Comparison of ENCODE assay signal across 11 cellular contexts in genomic region chrX:107935200-107935599, GRCh38. TPM values are rescaled to one million over a fixed set of nuclear protein-coding genes. Genes with fewer than 3 reads are reported as not detected.
A peak's percentile ranks its signal among the peaks of the same experiment; 100 is the strongest.
DNase-seq lines count a peak whose midpoint lies in the region; ATAC-seq and TF ChIP-seq lines count a peak whose summit lies in the region.
"Had no signal": no experiment of that assay in that cellular context is flagged by ENCODE, and none has a peak within 500 bp of the region (broad histone marks: within the 10 kb centered on the region; RNA-seq: fewer than 3 reads in every experiment).

No MANE protein-coding gene starts in this region.

- H3K9me2 ChIP-seq in hepatocyte (replicated peaks; ENCODE audit: insufficient read depth), result no peaks in the 10 kb centered on the region

- intact Hi-C loops in adrenal gland (cut with DNase I) (no loop called here), Caco-2 (cut with micrococcal nuclease; ENCODE audit: unreplicated experiment) (no loop called here)

- CTCF ChIA-PET in activated CD4-positive, alpha-beta memory T cell treated with anti-CD3 and anti-CD28 coated beads, Interleukin-2, amount 10 ng/mL, durations not matched to agents 7 days and 5 days (lab: Charles Lee), result no interaction called here
- CTCF ChIA-PET in Caco-2 (lab: Charles Lee), result no interaction called here

- POLR2A ChIA-PET in activated CD4-positive, alpha-beta memory T cell treated with anti-CD3 and anti-CD28 coated beads, Interleukin-2, amount 10 ng/mL, durations not matched to agents 7 days and 5 days (lab: Charles Lee), result no interaction called here
- POLR2A ChIA-PET in Caco-2 (lab: Charles Lee), result no interaction called here

- H3K36me3 Mint-ChIP-seq in activated CD4-positive, alpha-beta memory T cell treated with anti-CD3 and anti-CD28 coated beads, Interleukin-2, amount 10 ng/mL, durations not matched to agents 7 days and 5 days (ENCODE audit: low read depth), result no peaks in the 10 kb centered on the region
- H3K36me3 Mint-ChIP-seq in Caco-2 (ENCODE audit: insufficient read depth, unreplicated experiment), result peaks cover 5% of the 10 kb centered on the region

- peak overlapping the region; percentile 74 for H3K4me2 ChIP-seq in hepatocyte

- TF ChIP-seq EP300 in suprapubic skin (IDR thresholded peaks at IDR 0.05), result no peak

- H3K36me3 ChIP-seq in adrenal gland (replicated peaks in 1 of 2) (no peaks in the 10 kb centered on the region), hepatocyte (replicated peaks; ENCODE audit: insufficient read depth, low read depth) (no peaks in the 10 kb centered on the region), suprapubic skin (no peaks in the 10 kb centered on the region), Caco-2 (ENCODE audit: control insufficient read depth, insufficient read depth, low read length) (no peaks in the 10 kb centered on the region)

- H3K27me3 ChIP-seq in adrenal gland, result peaks cover 9% of the 10 kb centered on the region
- H3K27me3 ChIP-seq in hepatocyte, result no peaks in the 10 kb centered on the region
- no peaks in the 10 kb centered on the region for H3K27me3 ChIP-seq in suprapubic skin
- H3K27me3 ChIP-seq in Caco-2 (replicated peaks; ENCODE audit: control insufficient read depth, insufficient read depth, low read length), result no peaks in the 10 kb centered on the region

- TF ChIP-seq POLR2A in adrenal gland (IDR thresholded peaks at IDR 0.05) (no peak), suprapubic skin (IDR thresholded peaks at IDR 0.05) (no peak)

- no peaks in the 10 kb centered on the region for H3K79me2 ChIP-seq in hepatocyte

- ATAC-seq in HG02623 (IDR thresholded peaks at IDR 0.05; ENCODE audit: unreplicated experiment), result no peak

- no peaks in the 10 kb centered on the region for H3K4me1 Mint-ChIP-seq in activated CD4-positive, alpha-beta memory T cell treated with anti-CD3 and anti-CD28 coated beads, Interleukin-2, amount 10 ng/mL, durations not matched to agents 7 days and 5 days
- H3K4me1 Mint-ChIP-seq in Caco-2 (ENCODE audit: low read depth, unreplicated experiment), result no peaks in the 10 kb centered on the region

- peak overlapping the region in 1 of 4 donors; percentile 44 for H3K4me3 ChIP-seq in adrenal gland
- no peak overlapping the region for H3K4me3 ChIP-seq in hepatocyte
- H3K4me3 ChIP-seq in suprapubic skin, result peak overlapping the region; percentile 34
- no peak overlapping the region for H3K4me3 ChIP-seq in Caco-2 (ENCODE audit: low read depth, low read length)

- no peak overlapping the region for H3K4me3 Mint-ChIP-seq in activated CD4-positive, alpha-beta memory T cell treated with anti-CD3 and anti-CD28 coated beads, Interleukin-2, amount 10 ng/mL, durations not matched to agents 7 days and 5 days
- H3K4me3 Mint-ChIP-seq in Caco-2 (ENCODE audit: unreplicated experiment), result no peak overlapping the region

- no TSS peak for BruUV-seq in Caco-2 (replicated peaks; lab: Mats Ljungman, UMichigan)

- no peaks in the 10 kb centered on the region for H3K9me3 ChIP-seq in adrenal gland (replicated peaks in 1 of 3)
- no peaks in the 10 kb centered on the region for H3K9me3 ChIP-seq in hepatocyte (ENCODE audit: low read depth)
- no peaks in the 10 kb centered on the region for H3K9me3 ChIP-seq in suprapubic skin
- no peaks in the 10 kb centered on the region for H3K9me3 ChIP-seq in Caco-2

- no peaks in the 10 kb centered on the region for H3K4me1 ChIP-seq in adrenal gland (replicated peaks in 1 of 2)
- no peaks in the 10 kb centered on the region for H3K4me1 ChIP-seq in hepatocyte (ENCODE audit: insufficient read depth)
- no peaks in the 10 kb centered on the region for H3K4me1 ChIP-seq in suprapubic skin
- no peaks in the 10 kb centered on the region for H3K4me1 ChIP-seq in Caco-2

- no peak overlapping the region for H3K27ac Mint-ChIP-seq in activated CD4-positive, alpha-beta memory T cell treated with anti-CD3 and anti-CD28 coated beads, Interleukin-2, amount 10 ng/mL, durations not matched to agents 7 days and 5 days
- H3K27ac Mint-ChIP-seq in Caco-2 (ENCODE audit: unreplicated experiment), result no peak overlapping the region

- WGBS in adrenal gland, 4 donors, result 27 to 50% (median 44%) methylated on average over 7 of the region's 7 CpGs
- WGBS in hepatocyte (ENCODE audit: low lambda C conversion rate, missing lambda C conversion rate), result 79% methylated on average over 7 of the region's 7 CpGs
- WGBS in suprapubic skin, result 32% methylated on average over 7 of the region's 7 CpGs

- H2AFZ ChIP-seq in hepatocyte, result no peak overlapping the region

- H4K20me1 ChIP-seq in hepatocyte (ENCODE audit: insufficient read depth, poor library complexity, severe bottlenecking), result no peaks in the 10 kb centered on the region

- TF ChIP-seq CTCF in adrenal gland (IDR thresholded peaks at IDR 0.05), result no peak
- no peak for TF ChIP-seq CTCF in hepatocyte (IDR thresholded peaks at IDR 0.05; ENCODE audit: poor library complexity)
- no peak for TF ChIP-seq CTCF in suprapubic skin (IDR thresholded peaks at IDR 0.05)
- no peak for TF ChIP-seq CTCF in Caco-2 (IDR thresholded peaks at IDR 0.05; ENCODE audit: insufficient read depth in 1 of 2, low read depth in 1 of 2, low read length in 1 of 2, severe bottlenecking in 1 of 2, unreplicated experiment in 1 of 2)

- DNase-seq in NCI-H510A treated with DMSO at 0.1 percent for 48 hours (lab: John Stamatoyannopoulos, UW), result peak; percentile 0
- no peak for DNase-seq in NCI-H510A (lab: John Stamatoyannopoulos, UW)
- DNase-seq in adrenal gland, result peak in 5 of 7 donors; percentile 16 to 51 (median 33)
- DNase-seq in hepatocyte (ENCODE audit: low spot score), result no peak
- DNase-seq in suprapubic skin (ENCODE audit: low spot score in 2 of 2), result no peak
- DNase-seq in activated CD4-positive, alpha-beta memory T cell treated with anti-CD3 and anti-CD28 coated beads, Interleukin-2, amount 10 ng/mL, durations not matched to agents 7 days and 5 days, result no peak
- no peak for DNase-seq in Caco-2
- DNase-seq: activated CD4-positive, alpha-beta T cell treated with anti-CD3 and anti-CD28 coated beads for 48 hours; MV-4-11; SHP77 had no signal

- H3K27ac ChIP-seq in adrenal gland, result no peak overlapping the region
- H3K27ac ChIP-seq in hepatocyte, result no peak overlapping the region
- no peak overlapping the region for H3K27ac ChIP-seq in suprapubic skin

- no peaks in the 10 kb centered on the region for H3K9me3 Mint-ChIP-seq in activated CD4-positive, alpha-beta memory T cell treated with anti-CD3 and anti-CD28 coated beads, Interleukin-2, amount 10 ng/mL, durations not matched to agents 7 days and 5 days
- H3K9me3 Mint-ChIP-seq in Caco-2 (ENCODE audit: unreplicated experiment), result no peaks in the 10 kb centered on the region

- peaks cover 5% of the 10 kb centered on the region for H3K27me3 Mint-ChIP-seq in activated CD4-positive, alpha-beta memory T cell treated with anti-CD3 and anti-CD28 coated beads, Interleukin-2, amount 10 ng/mL, durations not matched to agents 7 days and 5 days
- no peaks in the 10 kb centered on the region for H3K27me3 Mint-ChIP-seq in Caco-2 (ENCODE audit: insufficient read depth, unreplicated experiment)

RNA-seq across cellular contexts. Expression of gene TEX13B, which starts 47.0 kb away (rescaled TPM):
- total RNA-seq in adrenal gland (not detected), hepatocyte (not detected in 2 replicates), suprapubic skin (not detected), Caco-2 (2022) (not detected in 2 replicates)
- polyA plus RNA-seq in adrenal gland (not detected), hepatocyte (not detected in 2 replicates)
- total RNA-seq in activated CD4-positive, alpha-beta memory T cell treated with anti-CD3 and anti-CD28 coated beads, Interleukin-2, amount 10 ng/mL, durations not matched to agents 7 days and 5 days, result not detected

Comparison
In these comparisons a context has a peak if more than half of its experiments do, and no peak if none do; other contexts are left out.
1. DNase-seq: peak in NCI-H510A treated with DMSO at 0.1 percent for 48 hours (single experiment) and adrenal gland (5 of 7); none in NCI-H510A (single experiment), hepatocyte (single experiment), suprapubic skin (0 of 2), activated CD4-positive, alpha-beta memory T cell treated with anti-CD3 and anti-CD28 coated beads, Interleukin-2, amount 10 ng/mL, durations not matched to agents 7 days and 5 days (single experiment) and Caco-2 (0 of 2).